Comparison of ENCODE assay signal across 1 cellular context in genomic region chr1:109274533-109275476, GRCh38.
TF ChIP-seq lines count a peak whose summit lies in the region.

No MANE protein-coding gene starts in this region.

TF ChIP-seq in HepG2, 621 proteins besides CTCF, POLR2A, EP300 and RAD21 (continued from another document and continues in another):
- no peak for TF ChIP-seq CEBPZ (IDR thresholded peaks at IDR 0.05; ENCODE audit: low read length)
- no peak for TF ChIP-seq ZNF619 (CRISPR knock-in tag; IDR thresholded peaks at IDR 0.05)
- TF ChIP-seq ZNF503 (CRISPR knock-in tag; IDR thresholded peaks at IDR 0.05) = no peak
- no peak for TF ChIP-seq MLXIP (CRISPR knock-in tag; IDR thresholded peaks at IDR 0.05; ENCODE audit: borderline replicate concordance)
- no peak for TF ChIP-seq ATF5 (CRISPR knock-in tag; IDR thresholded peaks at IDR 0.05; ENCODE audit: low read depth)
- TF ChIP-seq FLYWCH1 (CRISPR knock-in tag; IDR thresholded peaks at IDR 0.05) = no peak
- no peak for TF ChIP-seq ZNF251 (CRISPR knock-in tag; IDR thresholded peaks at IDR 0.05)
- TF ChIP-seq SALL2 (CRISPR knock-in tag; IDR thresholded peaks at IDR 0.05) = no peak
- no peak for TF ChIP-seq PITX1 (CRISPR knock-in tag; IDR thresholded peaks at IDR 0.05)
- TF ChIP-seq AHDC1 (CRISPR knock-in tag; IDR thresholded peaks at IDR 0.05; ENCODE audit: borderline replicate concordance) = no peak
- 0 out of 2 replicates have a peak, but pooled peaks have one; percentile 10 for TF ChIP-seq ZMYM2 (CRISPR knock-in tag; IDR thresholded peaks at IDR 0.05)
- no peak for TF ChIP-seq ZNF609 (CRISPR knock-in tag; IDR thresholded peaks at IDR 0.05; ENCODE audit: borderline replicate concordance)
- TF ChIP-seq CENPBD1 (CRISPR knock-in tag; IDR thresholded peaks at IDR 0.05; ENCODE audit: borderline replicate concordance, low read depth) = no peak
- TF ChIP-seq SOX13 (IDR thresholded peaks at IDR 0.05) = no peak
- peak in 1 of 2 experiments; percentile 69; a peak in 2 of 4 replicates for TF ChIP-seq SOX13 (CRISPR knock-in tag; conservative IDR thresholded peaks at IDR 0.05 in 1 of 2, IDR thresholded peaks at IDR 0.05 in 1 of 2)
- peak; percentile 73; the same call in 1 of the 2 replicates for TF ChIP-seq KDM3A (CRISPR knock-in tag; IDR thresholded peaks at IDR 0.05; ENCODE audit: low read depth)
- TF ChIP-seq TFAP4 (IDR thresholded peaks at IDR 0.05; ENCODE audit: borderline replicate concordance, low read depth) = peak; percentile 75; the same call in 1 of the 2 replicates
- no peak for TF ChIP-seq PCBP2 (optimal IDR thresholded peaks at IDR 0.05; ENCODE audit: low read depth, low read length, poor library complexity, severe bottlenecking)
- TF ChIP-seq CHD2 (IDR thresholded peaks at IDR 0.05; ENCODE audit: low read depth, low read length) = no peak
- 0 out of 2 replicates have a peak, but pooled peaks have one; percentile 45 for TF ChIP-seq ZNF292 (CRISPR knock-in tag; IDR thresholded peaks at IDR 0.05; ENCODE audit: borderline replicate concordance, low read depth)
- no peak for TF ChIP-seq TAF15 (IDR thresholded peaks at IDR 0.05; ENCODE audit: low read depth, low read length, poor library complexity, severe bottlenecking)
- no peak for TF ChIP-seq DNMT3B (CRISPR knock-in tag; conservative IDR thresholded peaks at IDR 0.05)
- no peak for TF ChIP-seq SCMH1 (CRISPR knock-in tag; IDR thresholded peaks at IDR 0.05; ENCODE audit: borderline replicate concordance)
- TF ChIP-seq HDAC2 (CRISPR knock-in tag; IDR thresholded peaks at IDR 0.05) = peak; percentile 82
- no peak for TF ChIP-seq STAT6 (CRISPR knock-in tag; IDR thresholded peaks at IDR 0.05; ENCODE audit: borderline replicate concordance)
- TF ChIP-seq TBX3 (IDR thresholded peaks at IDR 0.05; ENCODE audit: borderline replicate concordance) = peak; percentile 44; the same call in 1 of the 2 replicates
- no peak for TF ChIP-seq SATB2 (CRISPR knock-in tag; IDR thresholded peaks at IDR 0.05)
- TF ChIP-seq AKAP8 (CRISPR knock-in tag; IDR thresholded peaks at IDR 0.05) = no peak
- no peak for TF ChIP-seq ZNF234 (CRISPR knock-in tag; conservative IDR thresholded peaks at IDR 0.05)
